8 cellular contexts compared by ENCODE assay signal in the genomic region with DNA sequence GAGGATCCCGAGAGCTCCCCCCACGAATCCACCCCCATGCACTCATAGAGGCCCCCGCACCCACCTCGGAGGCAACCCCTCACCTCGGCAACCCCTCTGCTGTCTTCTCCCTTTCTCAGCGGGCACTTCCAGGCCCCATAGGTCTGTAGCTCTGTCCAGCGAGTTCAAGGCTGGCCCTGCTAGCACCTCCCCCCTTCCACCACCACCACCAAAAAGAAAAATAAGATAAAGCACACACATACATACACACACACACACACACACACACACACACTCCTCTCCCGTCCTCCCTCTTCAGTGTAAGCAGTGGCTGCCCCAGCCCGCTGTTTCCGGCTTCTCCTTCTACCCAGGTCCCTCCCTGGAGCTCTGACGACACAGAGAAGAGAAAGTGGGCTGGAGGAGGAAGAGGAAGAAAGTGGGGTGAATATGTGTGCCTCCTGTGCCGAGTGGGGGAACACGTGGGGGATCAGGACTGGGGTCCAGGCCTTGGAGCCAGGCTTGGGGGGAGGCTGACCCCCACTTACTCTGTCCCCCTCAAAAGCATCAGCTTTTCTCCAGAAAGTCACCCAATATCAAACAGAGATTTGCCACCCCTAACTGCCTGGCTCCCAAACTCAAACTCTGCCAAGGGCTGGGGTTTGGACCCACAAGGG. TPM values are rescaled to one million over a fixed set of nuclear protein-coding genes. Genes with fewer than 3 reads are reported as not detected.
A peak's percentile ranks its signal among the peaks of the same experiment; 100 is the strongest.
DNase-seq lines count a peak whose midpoint lies in the region; ATAC-seq and TF ChIP-seq lines count a peak whose summit lies in the region.

A gene with protein sequence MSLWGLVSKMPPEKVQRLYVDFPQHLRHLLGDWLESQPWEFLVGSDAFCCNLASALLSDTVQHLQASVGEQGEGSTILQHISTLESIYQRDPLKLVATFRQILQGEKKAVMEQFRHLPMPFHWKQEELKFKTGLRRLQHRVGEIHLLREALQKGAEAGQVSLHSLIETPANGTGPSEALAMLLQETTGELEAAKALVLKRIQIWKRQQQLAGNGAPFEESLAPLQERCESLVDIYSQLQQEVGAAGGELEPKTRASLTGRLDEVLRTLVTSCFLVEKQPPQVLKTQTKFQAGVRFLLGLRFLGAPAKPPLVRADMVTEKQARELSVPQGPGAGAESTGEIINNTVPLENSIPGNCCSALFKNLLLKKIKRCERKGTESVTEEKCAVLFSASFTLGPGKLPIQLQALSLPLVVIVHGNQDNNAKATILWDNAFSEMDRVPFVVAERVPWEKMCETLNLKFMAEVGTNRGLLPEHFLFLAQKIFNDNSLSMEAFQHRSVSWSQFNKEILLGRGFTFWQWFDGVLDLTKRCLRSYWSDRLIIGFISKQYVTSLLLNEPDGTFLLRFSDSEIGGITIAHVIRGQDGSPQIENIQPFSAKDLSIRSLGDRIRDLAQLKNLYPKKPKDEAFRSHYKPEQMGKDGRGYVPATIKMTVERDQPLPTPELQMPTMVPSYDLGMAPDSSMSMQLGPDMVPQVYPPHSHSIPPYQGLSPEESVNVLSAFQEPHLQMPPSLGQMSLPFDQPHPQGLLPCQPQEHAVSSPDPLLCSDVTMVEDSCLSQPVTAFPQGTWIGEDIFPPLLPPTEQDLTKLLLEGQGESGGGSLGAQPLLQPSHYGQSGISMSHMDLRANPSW (minus strand): TSS at position 317 of the 653 bp plus-strand sequence. CDS start 3,084 bp downstream, outside the sequence.

- H3K27me3 ChIP-seq in SK-N-SH (ENCODE audit: insufficient read depth) (no peaks in the 10 kb centered on the region), fibroblast of lung (ENCODE audit: control insufficient read depth, insufficient read depth, low read length) (no peaks in the 10 kb centered on the region), subcutaneous abdominal adipose tissue (ENCODE audit: control insufficient read depth in 5 of 5, insufficient read depth in 4 of 5, low read length in 5 of 5) (no peaks in the 10 kb centered on the region)

- POLR2A ChIA-PET in SK-N-SH (lab: Yijun Ruan, JAX), result interaction anchor here (0.8 to 1.7 kb wide), 7 partner anchors 12 to 130 kb away, joined by 3 to 23 read pairs (median 7); partner anchors contain the start of genes LRP1 and NEMP1
- POLR2A ChIA-PET in OCI-LY7 (lab: Charles Lee), result interaction anchor here (0.6 to 4.1 kb wide), 17 partner anchors 17 to 937 kb away, joined by 3 to 45 read pairs (median 4); partner anchors contain the start of genes LRP1 and NEMP1

- no peaks in the 10 kb centered on the region for H3F3A ChIP-seq in SK-N-SH (replicated peaks; ENCODE audit: insufficient read depth)

- BruUV-seq in OCI-LY7 (replicated peaks; lab: Mats Ljungman, UMichigan), result no TSS peak

- H4K20me1 ChIP-seq in SK-N-SH (ENCODE audit: insufficient read depth) (no peaks in the 10 kb centered on the region), OCI-LY7 (ENCODE audit: insufficient read depth, low read length) (no peaks in the 10 kb centered on the region), fibroblast of lung (ENCODE audit: control insufficient read depth, extremely low read depth, insufficient read depth, low read length) (no peaks in the 10 kb centered on the region)

- ATAC-seq in SK-N-SH treated with all-trans-retinoic acid at 6 μM for 48 hours (no peak), HG03095 (IDR thresholded peaks at IDR 0.05; ENCODE audit: unreplicated experiment) (peak; percentile 57)
- peak; percentile 70 to 76 for ATAC-seq in activated T-cell treated with anti-CD3 and anti-CD28 coated beads, Interleukin-2, amount 50 U/mL, for 72 hours (replicated peaks in 1 of 2)

- 85% methylated on average over 12 of the region's 13 CpGs for WGBS in SK-N-SH (ENCODE audit: low lambda C conversion rate)

- peak within 1 kb of the TSS; percentile 58 for H3K4me2 ChIP-seq in SK-N-SH
- H3K4me2 ChIP-seq in OCI-LY7 (ENCODE audit: low read length), result peak within 1 kb of the TSS; percentile 80
- peak within 1 kb of the TSS; percentile 99 for H3K4me2 ChIP-seq in fibroblast of lung (ENCODE audit: extremely low read depth, insufficient read depth, low read length)

- H3K9me3 Mint-ChIP-seq in activated T-cell treated with anti-CD3 and anti-CD28 coated beads, Interleukin-2, amount 50 U/mL, for 72 hours, result no peaks in the 10 kb centered on the region
- H3K9me3 Mint-ChIP-seq in nephron progenitor cell, result no peaks in the 10 kb centered on the region

- TF ChIP-seq RAD21 in SK-N-SH (IDR thresholded peaks at IDR 0.05; ENCODE audit: low read length), result no peak

- no peaks in the 10 kb centered on the region for H3K9me3 ChIP-seq in SK-N-SH
- no peaks in the 10 kb centered on the region for H3K9me3 ChIP-seq in OCI-LY7 (ENCODE audit: low read length)
- no peaks in the 10 kb centered on the region for H3K9me3 ChIP-seq in fibroblast of lung (ENCODE audit: control insufficient read depth, insufficient read depth, low read depth, low read length)
- no peaks in the 10 kb centered on the region for H3K9me3 ChIP-seq in subcutaneous abdominal adipose tissue (ENCODE audit: control insufficient read depth in 5 of 5, low read length in 5 of 5)

- no peaks in the 10 kb centered on the region for H3K27me3 Mint-ChIP-seq in activated T-cell treated with anti-CD3 and anti-CD28 coated beads, Interleukin-2, amount 50 U/mL, for 72 hours (ENCODE audit: low read depth)
- H3K27me3 Mint-ChIP-seq in nephron progenitor cell (ENCODE audit: low read depth, poor library complexity), result peaks cover 3% of the 10 kb centered on the region

- H3K4me1 Mint-ChIP-seq in activated T-cell treated with anti-CD3 and anti-CD28 coated beads, Interleukin-2, amount 50 U/mL, for 72 hours (ENCODE audit: low read depth), result peaks cover 56% of the 10 kb centered on the region
- peaks cover 63% of the 10 kb centered on the region for H3K4me1 Mint-ChIP-seq in nephron progenitor cell

- H3K4me1 ChIP-seq in SK-N-SH (ENCODE audit: control insufficient read depth in 1 of 2, insufficient read depth in 2 of 2, low read depth in 1 of 2, low read length in 1 of 2) (peaks cover 0 to 9% of the 10 kb centered on the region in 2 experiments; a peak in 2 of 4 replicates), OCI-LY7 (ENCODE audit: insufficient read depth, low read length, poor library complexity, severe bottlenecking) (peaks cover 35% of the 10 kb centered on the region), fibroblast of lung (ENCODE audit: control insufficient read depth, extremely low read depth, insufficient read depth, low read length) (peaks cover 6% of the 10 kb centered on the region), subcutaneous abdominal adipose tissue (ENCODE audit: control insufficient read depth in 5 of 5, insufficient read depth in 5 of 5, low read length in 5 of 5) (peaks cover 7 to 46% (median 43%) of the 10 kb centered on the region in 5 donors)

- H3K79me2 ChIP-seq in SK-N-SH (ENCODE audit: insufficient read depth), result no peaks in the 10 kb centered on the region
- peaks cover 29% of the 10 kb centered on the region; the same call in 1 of the 2 replicates for H3K79me2 ChIP-seq in OCI-LY7 (ENCODE audit: insufficient read depth, low read depth, low read length)
- peaks cover 21% of the 10 kb centered on the region for H3K79me2 ChIP-seq in fibroblast of lung (ENCODE audit: control insufficient read depth, insufficient read depth, low read length)

- H3K27ac ChIP-seq in SK-N-SH (ENCODE audit: low read depth in 2 of 2, low read length in 1 of 2) (peak within 1 kb of the TSS; percentile 3 to 28; a peak in 2 of 4 replicates), OCI-LY7 (ENCODE audit: low read depth, low read length, poor library complexity, severe bottlenecking) (peak within 1 kb of the TSS; percentile 75), fibroblast of lung (ENCODE audit: insufficient read depth, low read length) (peak within 1 kb of the TSS; percentile 98), subcutaneous abdominal adipose tissue (ENCODE audit: low read depth, low read length) (peak within 1 kb of the TSS; percentile 100)

- no peak for TF ChIP-seq EP300 in SK-N-SH (IDR thresholded peaks at IDR 0.05; ENCODE audit: borderline replicate concordance in 1 of 2, low read depth in 1 of 2, low read length in 1 of 2)

- peaks cover 13 to 22% of the 10 kb centered on the region in 2 donors for H3K36me3 Mint-ChIP-seq in activated T-cell treated with anti-CD3 and anti-CD28 coated beads, Interleukin-2, amount 50 U/mL, for 72 hours (ENCODE audit: insufficient read depth in 2 of 2)
- H3K36me3 Mint-ChIP-seq in nephron progenitor cell (ENCODE audit: low read depth), result peaks cover 20% of the 10 kb centered on the region

- TF ChIP-seq CTCF in SK-N-SH (IDR thresholded peaks at IDR 0.05) (no peak), OCI-LY7 (conservative IDR thresholded peaks at IDR 0.05; ENCODE audit: low read length) (no peak), fibroblast of lung (conservative IDR thresholded peaks at IDR 0.05 in 1 of 2, IDR thresholded peaks at IDR 0.05 in 1 of 2; ENCODE audit: low read depth in 1 of 2, low read length in 2 of 2) (no peak), nephron progenitor cell (IDR thresholded peaks at IDR 0.05) (no peak)

- H3K36me3 ChIP-seq in SK-N-SH (replicated peaks in 1 of 2; ENCODE audit: control insufficient read depth in 1 of 2, insufficient read depth in 2 of 2, low read length in 1 of 2) (no peaks in the 10 kb centered on the region), OCI-LY7 (ENCODE audit: insufficient read depth, low read length) (peaks cover 26% of the 10 kb centered on the region), fibroblast of lung (ENCODE audit: control insufficient read depth, insufficient read depth, low read length) (peaks cover 7% of the 10 kb centered on the region), subcutaneous abdominal adipose tissue (ENCODE audit: control insufficient read depth in 5 of 5, insufficient read depth in 5 of 5, low read length in 5 of 5) (peaks cover 0 to 24% (median 20%) of the 10 kb centered on the region in 5 donors)

- H3K9ac ChIP-seq in SK-N-SH (peak within 1 kb of the TSS; percentile 1; the same call in 1 of the 2 replicates), fibroblast of lung (ENCODE audit: insufficient read depth, low read length) (peak within 1 kb of the TSS; percentile 79), subcutaneous abdominal adipose tissue (ENCODE audit: low read length in 5 of 5) (peak within 1 kb of the TSS; percentile 84 to 99 (median 95))

- intact Hi-C loops in OCI-LY7 (cut with micrococcal nuclease; ENCODE audit: unreplicated experiment), result loop anchor here (2.0 to 10.0 kb wide), 3 partner anchors 131 to 596 kb away; no protein-coding TSS in a partner anchor

- peak within 1 kb of the TSS; percentile 82 to 95 for H3K4me3 Mint-ChIP-seq in activated T-cell treated with anti-CD3 and anti-CD28 coated beads, Interleukin-2, amount 50 U/mL, for 72 hours
- H3K4me3 Mint-ChIP-seq in nephron progenitor cell, result peak within 1 kb of the TSS; percentile 83

- H3K9me2 ChIP-seq in SK-N-SH (no peaks in the 10 kb centered on the region), OCI-LY7 (ENCODE audit: insufficient read depth, low read length) (no peaks in the 10 kb centered on the region)

- peak within 1 kb of the TSS; percentile 76 for H3K27ac Mint-ChIP-seq in activated T-cell treated with anti-CD3 and anti-CD28 coated beads, Interleukin-2, amount 50 U/mL, for 72 hours
- peak within 1 kb of the TSS; percentile 99 for H3K27ac Mint-ChIP-seq in nephron progenitor cell

- H3K4me3 ChIP-seq in SK-N-SH (ENCODE audit: low read depth in 2 of 2, low read length in 1 of 2) (peak within 1 kb of the TSS; percentile 6 to 46; a peak in 2 of 4 replicates), OCI-LY7 (ENCODE audit: low read depth, low read length, poor library complexity, severe bottlenecking) (peak within 1 kb of the TSS; percentile 90), fibroblast of lung (replicated peaks in 1 of 4; ENCODE audit: control extremely low read depth in 1 of 4, insufficient read depth in 1 of 4, low read depth in 3 of 4, low read length in 4 of 4) (peak within 1 kb of the TSS; percentile 77 to 95 (median 86)), subcutaneous abdominal adipose tissue (ENCODE audit: low read depth in 1 of 5, low read length in 5 of 5) (peak within 1 kb of the TSS; percentile 78 to 98 (median 94))

- DNase-seq in SK-N-SH, result no peak
- peak; percentile 89 for DNase-seq in OCI-LY7 (ENCODE audit: low spot score)
- peak; percentile 83 for DNase-seq in activated T-cell treated with anti-CD3 and anti-CD28 coated beads, Interleukin-2, amount 50 U/mL, for 72 hours
- DNase-seq in fibroblast of lung (ENCODE audit: low read depth in 2 of 2), result peak; percentile 76 to 90
- peak; percentile 49 for DNase-seq in nephron progenitor cell

- CTCF ChIA-PET in SK-N-SH (lab: Yijun Ruan, JAX) (interaction anchor here (0.7 to 5.0 kb wide), 39 partner anchors 8 to 361 kb away, joined by 3 to 240 read pairs (median 8); partner anchors contain the start of genes LRP1, MYO1A, NAB2 and NEMP1), OCI-LY7 (lab: Charles Lee; ENCODE audit: unreplicated experiment) (interaction anchor here (0.6 to 2.5 kb wide), 14 partner anchors 8 to 474 kb away, joined by 3 to 26 read pairs (median 4); partner anchors contain the start of genes LRP1 and ZBTB39)

- H2AFZ ChIP-seq in SK-N-SH (ENCODE audit: low read depth) (peak within 1 kb of the TSS; percentile 59), OCI-LY7 (ENCODE audit: low read length) (peak within 1 kb of the TSS; percentile 79), fibroblast of lung (ENCODE audit: low read length) (no peak within 1 kb of the TSS)

RNA-seq across cellular contexts. Expression of the gene that starts here (rescaled TPM):
- polyA plus RNA-seq in SK-N-SH (2012; rRNA removed), result 0.15 and 0.42 TPM in 2 replicates
- 0.05 and 0.19 TPM in 2 replicates for polyA plus RNA-seq in SK-N-SH (2012; cell fraction: cytosol; rRNA removed)
- 0.73 and 0.83 TPM in 2 replicates for polyA plus RNA-seq in SK-N-SH (2012; cell fraction: nucleus; rRNA removed)
- 72.3 and 73.6 TPM in 2 replicates for total RNA-seq in OCI-LY7 (2014; rRNA removed; shearing (Covaris generic))
- total RNA-seq in OCI-LY7 (2022), result 118 and 128 TPM in 2 replicates
- 100 to 1,000 TPM; 178 to 191 TPM for total RNA-seq in activated T-cell treated with anti-CD3 and anti-CD28 coated beads, Interleukin-2, amount 50 U/mL, for 72 hours
- 90.4 and 103 TPM in 2 replicates for total RNA-seq in fibroblast of lung
- 116 and 123 TPM in 2 replicates for polyA plus RNA-seq in fibroblast of lung
- polyA plus RNA-seq in fibroblast of lung (2012), result 99.4 and 116 TPM in 2 replicates
- polyA minus RNA-seq in fibroblast of lung (ENCODE audit: low replicate concordance), result 235 and 253 TPM in 2 replicates

Comparison
In these comparisons a context has a peak if more than half of its experiments do, and no peak if none do; other contexts are left out.
1. RNA of the gene that starts here (polyA plus RNA-seq): 99.4 to 123 TPM in fibroblast of lung; 0.05 to 0.83 TPM in SK-N-SH; every median in the first group is over 10 times any median in the second.
2. H3K27ac ChIP-seq: peak in every context shown above with its lines; median percentile 100 in subcutaneous abdominal adipose tissue; 98 in fibroblast of lung; 75 in OCI-LY7; 16 in SK-N-SH.
3. H3K4me3 ChIP-seq: peak in every context shown above with its lines; median percentile 94 in subcutaneous abdominal adipose tissue; 90 in OCI-LY7; 86 in fibroblast of lung; 26 in SK-N-SH.
4. H3K9ac ChIP-seq: peak in every context shown above with its lines; median percentile 95 in subcutaneous abdominal adipose tissue; 79 in fibroblast of lung; 1 in SK-N-SH.
5. Peak in every context shown above with its lines, with median percentiles within 50 percentile points of each other: H3K4me2 ChIP-seq.